Comparison of ENCODE assay signal across 29 cellular contexts in the genomic region with DNA sequence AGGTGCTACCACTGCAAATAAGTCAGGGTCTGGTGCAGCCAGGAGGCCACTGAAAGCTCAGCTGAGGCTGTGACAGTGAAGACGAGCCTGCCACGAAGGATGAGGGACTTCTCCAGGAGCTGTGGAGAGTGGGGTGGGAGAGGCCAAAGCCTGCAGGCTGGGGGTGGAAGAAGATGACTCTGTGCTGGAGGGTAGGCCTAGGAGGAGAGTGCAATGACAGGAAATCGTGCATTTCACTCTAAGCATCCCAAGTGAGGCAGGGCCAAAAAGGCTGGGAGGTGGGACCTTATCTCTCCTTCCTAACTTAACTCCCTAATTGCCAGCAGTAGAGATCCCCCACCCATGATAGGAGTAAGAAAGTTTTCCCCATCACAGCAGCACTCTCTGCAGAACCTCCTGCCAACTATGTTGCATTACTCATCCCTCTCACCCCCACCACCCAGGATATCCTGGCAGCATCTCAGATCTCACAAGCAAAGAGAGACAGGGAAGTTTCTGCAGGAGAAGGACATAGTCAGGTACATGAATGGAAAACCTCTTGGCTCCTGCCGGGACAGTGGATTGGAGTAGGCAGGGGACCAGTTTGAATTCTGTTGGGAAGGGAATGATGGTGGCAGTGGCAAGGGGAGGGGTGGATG.
"Had no signal": no experiment of that assay in that cellular context is flagged by ENCODE, and none has a peak within 500 bp of the region (broad histone marks: within the 10 kb centered on the region; RNA-seq: fewer than 3 reads in every experiment).

No MANE protein-coding gene starts in this region.

- H3K36me3 ChIP-seq: ascending aorta, brain microvascular endothelial cell, neutrophil, pancreas, prostate gland, sigmoid colon, stomach, suprapubic skin, tibial artery, upper lobe of right lung had no signal

- ATAC-seq: esophagus mucosa; left ventricle myocardium superior; pancreas; stimulated activated naive B cell treated with anti-CD40 and anti-IgM and Interleukin-4, amounts not matched to agents 10 μg/mL and 1 μg/mL and 100 μg/mL, for 72 hours; upper lobe of right lung had no signal

- H3K4me3 Mint-ChIP-seq: activated CD4-positive, alpha-beta memory T cell treated with anti-CD3 and anti-CD28 coated beads for 36 hours; activated naive CD4-positive, alpha-beta T cell treated with anti-CD3 and anti-CD28 coated beads, Interleukin-2, amount 10 ng/mL, durations not matched to agents 7 days and 5 days; activated naive CD8-positive, alpha-beta T cell treated with anti-CD3 and anti-CD28 coated beads, Interleukin-2, amount 10 ng/mL, durations not matched to agents 7 days and 5 days; activated T-cell treated with anti-CD3 and anti-CD28 coated beads, Interleukin-2, amount 50 U/mL, for 24 hours; endodermal cell; naive B cell; nephron progenitor cell; stimulated activated naive B cell treated with anti-CD40 and anti-IgM and Interleukin-4, amounts not matched to agents 10 μg/mL and 1 μg/mL and 100 μg/mL, for 72 hours had no signal

- H3K27ac Mint-ChIP-seq: activated CD4-positive, alpha-beta memory T cell treated with anti-CD3 and anti-CD28 coated beads for 36 hours; activated naive CD4-positive, alpha-beta T cell treated with anti-CD3 and anti-CD28 coated beads, Interleukin-2, amount 10 ng/mL, durations not matched to agents 7 days and 5 days; activated naive CD8-positive, alpha-beta T cell treated with anti-CD3 and anti-CD28 coated beads, Interleukin-2, amount 10 ng/mL, durations not matched to agents 7 days and 5 days; activated T-cell treated with anti-CD3 and anti-CD28 coated beads, Interleukin-2, amount 50 U/mL, for 24 hours; endodermal cell; naive B cell; nephron progenitor cell; stimulated activated naive B cell treated with anti-CD40 and anti-IgM and Interleukin-4, amounts not matched to agents 10 μg/mL and 1 μg/mL and 100 μg/mL, for 72 hours had no signal

- H3K4me1 ChIP-seq: ascending aorta, pancreas, prostate gland, sigmoid colon, stomach, suprapubic skin, tibial artery, upper lobe of right lung had no signal

- H3K9me3 ChIP-seq: ascending aorta, neutrophil, pancreas, prostate gland, sigmoid colon, stomach, suprapubic skin, tibial artery, upper lobe of right lung had no signal

- H3K27ac ChIP-seq: ascending aorta, brain microvascular endothelial cell, neutrophil, pancreas, prostate gland, sigmoid colon, stomach, suprapubic skin, tibial artery, upper lobe of right lung, VCaP had no signal

- DNase-seq: activated CD4-positive, alpha-beta memory T cell treated with anti-CD3 and anti-CD28 coated beads for 36 hours; activated CD4-positive, alpha-beta T cell treated with anti-CD3 and anti-CD28 coated beads for 48 hours; activated CD8-positive, alpha-beta memory T cell treated with anti-CD3 and anti-CD28 coated beads, Interleukin-2, amount 50 U/mL, for 4 hours; activated gamma-delta T cell; activated naive CD4-positive, alpha-beta T cell treated with anti-CD3 and anti-CD28 coated beads, Interleukin-2, amount 10 ng/mL, durations not matched to agents 7 days and 5 days; activated naive CD8-positive, alpha-beta T cell treated with anti-CD3 and anti-CD28 coated beads, Interleukin-2, amount 10 ng/mL, durations not matched to agents 7 days and 5 days; activated T-cell treated with anti-CD3 and anti-CD28 coated beads, Interleukin-2, amount 50 U/mL, for 24 hours; brain microvascular endothelial cell; central memory CD4-positive, alpha-beta T cell; endodermal cell; foreskin melanocyte; islet precursor cell; left ventricle myocardium superior; naive B cell; nephron progenitor cell; pancreas; retina; sigmoid colon; small intestine; stimulated activated naive B cell treated with anti-CD40 and anti-IgM and Interleukin-4, amounts not matched to agents 10 μg/mL and 1 μg/mL and 100 μg/mL, for 72 hours; stomach; tibial artery; upper lobe of right lung had no signal

- H3K27me3 ChIP-seq: ascending aorta, brain microvascular endothelial cell, pancreas, sigmoid colon, stomach, tibial artery, upper lobe of right lung had no signal

- H3K4me1 Mint-ChIP-seq: activated naive CD4-positive, alpha-beta T cell treated with anti-CD3 and anti-CD28 coated beads, Interleukin-2, amount 10 ng/mL, durations not matched to agents 7 days and 5 days; activated naive CD8-positive, alpha-beta T cell treated with anti-CD3 and anti-CD28 coated beads, Interleukin-2, amount 10 ng/mL, durations not matched to agents 7 days and 5 days; endodermal cell; naive B cell; nephron progenitor cell; stimulated activated naive B cell treated with anti-CD40 and anti-IgM and Interleukin-4, amounts not matched to agents 10 μg/mL and 1 μg/mL and 100 μg/mL, for 72 hours had no signal

- H3K9me3 Mint-ChIP-seq: activated CD4-positive, alpha-beta memory T cell treated with anti-CD3 and anti-CD28 coated beads for 36 hours; activated naive CD4-positive, alpha-beta T cell treated with anti-CD3 and anti-CD28 coated beads, Interleukin-2, amount 10 ng/mL, durations not matched to agents 7 days and 5 days; activated naive CD8-positive, alpha-beta T cell treated with anti-CD3 and anti-CD28 coated beads, Interleukin-2, amount 10 ng/mL, durations not matched to agents 7 days and 5 days; activated T-cell treated with anti-CD3 and anti-CD28 coated beads, Interleukin-2, amount 50 U/mL, for 24 hours; endodermal cell; nephron progenitor cell had no signal

- H3K4me3 ChIP-seq: ascending aorta, pancreas, prostate gland, sigmoid colon, stomach, suprapubic skin, tibial artery, upper lobe of right lung had no signal

- H3K36me3 Mint-ChIP-seq: activated CD4-positive, alpha-beta memory T cell treated with anti-CD3 and anti-CD28 coated beads for 36 hours; activated naive CD4-positive, alpha-beta T cell treated with anti-CD3 and anti-CD28 coated beads, Interleukin-2, amount 10 ng/mL, durations not matched to agents 7 days and 5 days; activated naive CD8-positive, alpha-beta T cell treated with anti-CD3 and anti-CD28 coated beads, Interleukin-2, amount 10 ng/mL, durations not matched to agents 7 days and 5 days; naive B cell; stimulated activated naive B cell treated with anti-CD40 and anti-IgM and Interleukin-4, amounts not matched to agents 10 μg/mL and 1 μg/mL and 100 μg/mL, for 72 hours had no signal

- H3K27me3 Mint-ChIP-seq: activated naive CD8-positive, alpha-beta T cell treated with anti-CD3 and anti-CD28 coated beads, Interleukin-2, amount 10 ng/mL, durations not matched to agents 7 days and 5 days had no signal
